1 cellular context compared by ENCODE assay signal in genomic region chr14:102046337-102047278, GRCh38.
TF ChIP-seq lines count a peak whose summit lies in the region.

No MANE protein-coding gene starts in this region.

TF ChIP-seq in HEK293, 187 proteins besides CTCF, POLR2A, EP300 and RAD21 (continued from another document):
- no peak for TF ChIP-seq PRDM2 (tag by site-specific recombination; IDR thresholded peaks at IDR 0.05; ENCODE audit: borderline replicate concordance)
- no peak for TF ChIP-seq ZNF571 (tag by site-specific recombination; IDR thresholded peaks at IDR 0.05)
- TF ChIP-seq ZNF423 (tag by site-specific recombination; IDR thresholded peaks at IDR 0.05): no peak
- no peak for TF ChIP-seq YY1 (tag by site-specific recombination; IDR thresholded peaks at IDR 0.05)
- no peak for TF ChIP-seq ZNF580 (tag by site-specific recombination; IDR thresholded peaks at IDR 0.05)
- TF ChIP-seq ZNF26 (tag by site-specific recombination; IDR thresholded peaks at IDR 0.05): no peak
- TF ChIP-seq SETDB1 (IDR thresholded peaks at IDR 0.05; ENCODE audit: insufficient read length, low read length): no peak
- no peak for TF ChIP-seq INSM2 (tag by site-specific recombination; IDR thresholded peaks at IDR 0.05)
- no peak for TF ChIP-seq PATZ1 (tag by site-specific recombination; IDR thresholded peaks at IDR 0.05)
- TF ChIP-seq ZNF311 (tag by site-specific recombination; IDR thresholded peaks at IDR 0.05; ENCODE audit: borderline replicate concordance): no peak
- TF ChIP-seq EGR2 (tag by site-specific recombination; IDR thresholded peaks at IDR 0.05; ENCODE audit: low read depth): peak; percentile 78
